ENCODE assay signal across 2 cellular contexts in the genomic region with DNA sequence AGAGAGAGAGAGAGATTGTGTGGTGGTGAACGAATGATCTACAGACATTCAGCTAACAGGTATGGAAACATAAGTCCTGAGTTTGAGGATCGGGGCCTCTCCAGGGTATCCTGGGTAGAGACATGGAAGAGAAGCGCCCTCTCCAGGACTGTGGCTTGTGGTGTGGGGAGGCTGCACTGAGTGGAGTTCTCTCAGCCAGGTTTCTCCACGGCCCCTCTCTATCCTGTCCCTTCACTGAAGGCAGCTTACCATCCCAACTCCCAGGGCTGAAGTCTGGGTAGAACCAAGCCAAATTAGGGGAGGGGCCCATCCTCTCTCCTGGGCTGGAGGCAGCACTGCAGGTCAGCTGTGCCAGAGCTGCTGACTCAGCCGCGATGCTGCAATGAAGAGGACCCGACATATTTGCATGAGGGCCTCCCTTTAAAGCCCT.
A peak's percentile ranks its signal among the peaks of the same experiment; 100 is the strongest.
TF ChIP-seq lines count a peak whose summit lies in the region.

No MANE protein-coding gene starts in this region.

TF ChIP-seq in HEK293, 187 proteins besides CTCF, POLR2A, EP300 and RAD21 (continued from another document):
- TF ChIP-seq, protein P1, sequence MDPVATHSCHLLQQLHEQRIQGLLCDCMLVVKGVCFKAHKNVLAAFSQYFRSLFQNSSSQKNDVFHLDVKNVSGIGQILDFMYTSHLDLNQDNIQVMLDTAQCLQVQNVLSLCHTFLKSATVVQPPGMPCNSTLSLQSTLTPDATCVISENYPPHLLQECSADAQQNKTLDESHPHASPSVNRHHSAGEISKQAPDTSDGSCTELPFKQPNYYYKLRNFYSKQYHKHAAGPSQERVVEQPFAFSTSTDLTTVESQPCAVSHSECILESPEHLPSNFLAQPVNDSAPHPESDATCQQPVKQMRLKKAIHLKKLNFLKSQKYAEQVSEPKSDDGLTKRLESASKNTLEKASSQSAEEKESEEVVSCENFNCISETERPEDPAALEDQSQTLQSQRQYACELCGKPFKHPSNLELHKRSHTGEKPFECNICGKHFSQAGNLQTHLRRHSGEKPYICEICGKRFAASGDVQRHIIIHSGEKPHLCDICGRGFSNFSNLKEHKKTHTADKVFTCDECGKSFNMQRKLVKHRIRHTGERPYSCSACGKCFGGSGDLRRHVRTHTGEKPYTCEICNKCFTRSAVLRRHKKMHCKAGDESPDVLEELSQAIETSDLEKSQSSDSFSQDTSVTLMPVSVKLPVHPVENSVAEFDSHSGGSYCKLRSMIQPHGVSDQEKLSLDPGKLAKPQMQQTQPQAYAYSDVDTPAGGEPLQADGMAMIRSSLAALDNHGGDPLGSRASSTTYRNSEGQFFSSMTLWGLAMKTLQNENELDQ (tag by site-specific recombination; IDR thresholded peaks at IDR 0.05; ENCODE audit: low read depth): no peak
- TF ChIP-seq ZNF169 (tag by site-specific recombination; IDR thresholded peaks at IDR 0.05) (no peak), ZNF2 (tag by site-specific recombination; IDR thresholded peaks at IDR 0.05) (no peak), IKZF3 (tag by site-specific recombination; IDR thresholded peaks at IDR 0.05) (0 out of 2 replicates have a peak, but pooled peaks have one; percentile 17), ZXDB (tag by site-specific recombination; IDR thresholded peaks at IDR 0.05) (no peak), ZNF16 (tag by site-specific recombination; IDR thresholded peaks at IDR 0.05; ENCODE audit: low read depth) (no peak), ZNF596 (tag by site-specific recombination; IDR thresholded peaks at IDR 0.05) (peak; percentile 85; the same call in 1 of the 2 replicates), ZNF654 (tag by site-specific recombination; IDR thresholded peaks at IDR 0.05; ENCODE audit: low read depth) (peak; percentile 25; the same call in 1 of the 2 replicates), REPIN1 (tag by site-specific recombination; IDR thresholded peaks at IDR 0.05; ENCODE audit: low read depth) (no peak)
- TF ChIP-seq, protein P2, sequence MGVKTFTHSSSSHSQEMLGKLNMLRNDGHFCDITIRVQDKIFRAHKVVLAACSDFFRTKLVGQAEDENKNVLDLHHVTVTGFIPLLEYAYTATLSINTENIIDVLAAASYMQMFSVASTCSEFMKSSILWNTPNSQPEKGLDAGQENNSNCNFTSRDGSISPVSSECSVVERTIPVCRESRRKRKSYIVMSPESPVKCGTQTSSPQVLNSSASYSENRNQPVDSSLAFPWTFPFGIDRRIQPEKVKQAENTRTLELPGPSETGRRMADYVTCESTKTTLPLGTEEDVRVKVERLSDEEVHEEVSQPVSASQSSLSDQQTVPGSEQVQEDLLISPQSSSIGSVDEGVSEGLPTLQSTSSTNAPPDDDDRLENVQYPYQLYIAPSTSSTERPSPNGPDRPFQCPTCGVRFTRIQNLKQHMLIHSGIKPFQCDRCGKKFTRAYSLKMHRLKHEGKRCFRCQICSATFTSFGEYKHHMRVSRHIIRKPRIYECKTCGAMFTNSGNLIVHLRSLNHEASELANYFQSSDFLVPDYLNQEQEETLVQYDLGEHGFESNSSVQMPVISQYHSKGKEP (tag by site-specific recombination; IDR thresholded peaks at IDR 0.05): 0 out of 2 replicates have a peak, but pooled peaks have one; percentile 3
- TF ChIP-seq, protein P3, sequence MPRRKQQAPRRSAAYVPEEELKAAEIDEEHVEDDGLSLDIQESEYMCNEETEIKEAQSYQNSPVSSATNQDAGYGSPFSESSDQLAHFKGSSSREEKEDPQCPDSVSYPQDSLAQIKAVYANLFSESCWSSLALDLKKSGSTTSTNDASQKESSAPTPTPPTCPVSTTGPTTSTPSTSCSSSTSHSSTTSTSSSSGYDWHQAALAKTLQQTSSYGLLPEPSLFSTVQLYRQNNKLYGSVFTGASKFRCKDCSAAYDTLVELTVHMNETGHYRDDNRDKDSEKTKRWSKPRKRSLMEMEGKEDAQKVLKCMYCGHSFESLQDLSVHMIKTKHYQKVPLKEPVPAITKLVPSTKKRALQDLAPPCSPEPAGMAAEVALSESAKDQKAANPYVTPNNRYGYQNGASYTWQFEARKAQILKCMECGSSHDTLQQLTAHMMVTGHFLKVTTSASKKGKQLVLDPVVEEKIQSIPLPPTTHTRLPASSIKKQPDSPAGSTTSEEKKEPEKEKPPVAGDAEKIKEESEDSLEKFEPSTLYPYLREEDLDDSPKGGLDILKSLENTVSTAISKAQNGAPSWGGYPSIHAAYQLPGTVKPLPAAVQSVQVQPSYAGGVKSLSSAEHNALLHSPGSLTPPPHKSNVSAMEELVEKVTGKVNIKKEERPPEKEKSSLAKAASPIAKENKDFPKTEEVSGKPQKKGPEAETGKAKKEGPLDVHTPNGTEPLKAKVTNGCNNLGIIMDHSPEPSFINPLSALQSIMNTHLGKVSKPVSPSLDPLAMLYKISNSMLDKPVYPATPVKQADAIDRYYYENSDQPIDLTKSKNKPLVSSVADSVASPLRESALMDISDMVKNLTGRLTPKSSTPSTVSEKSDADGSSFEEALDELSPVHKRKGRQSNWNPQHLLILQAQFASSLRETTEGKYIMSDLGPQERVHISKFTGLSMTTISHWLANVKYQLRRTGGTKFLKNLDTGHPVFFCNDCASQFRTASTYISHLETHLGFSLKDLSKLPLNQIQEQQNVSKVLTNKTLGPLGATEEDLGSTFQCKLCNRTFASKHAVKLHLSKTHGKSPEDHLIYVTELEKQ (tag by site-specific recombination; IDR thresholded peaks at IDR 0.05; ENCODE audit: borderline replicate concordance): no peak
TF ChIP-seq in HEK293: peak in this region for 6.

TF ChIP-seq in SK-N-SH treated with all-trans-retinoic acid at 6 μM for 48 hours, 23 proteins besides CTCF, POLR2A, EP300 and RAD21 (continued from another document):
- TF ChIP-seq ZFP30 (CRISPR knock-in tag; IDR thresholded peaks at IDR 0.05): no peak
- no peak for TF ChIP-seq TCF4 (CRISPR knock-in tag; IDR thresholded peaks at IDR 0.05; ENCODE audit: borderline replicate concordance)
- no peak for TF ChIP-seq OSR1 (CRISPR knock-in tag; IDR thresholded peaks at IDR 0.05)
- TF ChIP-seq ARNTL (CRISPR knock-in tag; IDR thresholded peaks at IDR 0.05; ENCODE audit: borderline replicate concordance, low read depth): no peak
- TF ChIP-seq SNAI2 (CRISPR knock-in tag; IDR thresholded peaks at IDR 0.05): no peak
- TF ChIP-seq, protein P4, sequence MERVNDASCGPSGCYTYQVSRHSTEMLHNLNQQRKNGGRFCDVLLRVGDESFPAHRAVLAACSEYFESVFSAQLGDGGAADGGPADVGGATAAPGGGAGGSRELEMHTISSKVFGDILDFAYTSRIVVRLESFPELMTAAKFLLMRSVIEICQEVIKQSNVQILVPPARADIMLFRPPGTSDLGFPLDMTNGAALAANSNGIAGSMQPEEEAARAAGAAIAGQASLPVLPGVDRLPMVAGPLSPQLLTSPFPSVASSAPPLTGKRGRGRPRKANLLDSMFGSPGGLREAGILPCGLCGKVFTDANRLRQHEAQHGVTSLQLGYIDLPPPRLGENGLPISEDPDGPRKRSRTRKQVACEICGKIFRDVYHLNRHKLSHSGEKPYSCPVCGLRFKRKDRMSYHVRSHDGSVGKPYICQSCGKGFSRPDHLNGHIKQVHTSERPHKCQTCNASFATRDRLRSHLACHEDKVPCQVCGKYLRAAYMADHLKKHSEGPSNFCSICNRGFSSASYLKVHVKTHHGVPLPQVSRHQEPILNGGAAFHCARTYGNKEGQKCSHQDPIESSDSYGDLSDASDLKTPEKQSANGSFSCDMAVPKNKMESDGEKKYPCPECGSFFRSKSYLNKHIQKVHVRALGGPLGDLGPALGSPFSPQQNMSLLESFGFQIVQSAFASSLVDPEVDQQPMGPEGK (CRISPR knock-in tag; IDR thresholded peaks at IDR 0.05; ENCODE audit: borderline replicate concordance): no peak
